Comparison of ENCODE assay signal across 39 cellular contexts in genomic region chr9:70792796-70793195, GRCh38.
"Had no signal": no experiment of that assay in that cellular context is flagged by ENCODE, and none has a peak within 500 bp of the region (broad histone marks: within the 10 kb centered on the region; RNA-seq: fewer than 3 reads in every experiment).

No MANE protein-coding gene starts in this region.

- H3K27me3 ChIP-seq: adrenal gland, body of pancreas, brain microvascular endothelial cell, cardiac muscle cell had no signal

- H3K9me3 ChIP-seq: adrenal gland, body of pancreas had no signal

- H3K36me3 ChIP-seq: adrenal gland, brain microvascular endothelial cell, cardiac muscle cell had no signal

- H3K4me1 Mint-ChIP-seq: activated B cell treated with CpG ODN at 0.5 μM for 24 hours; activated CD4-positive, alpha-beta memory T cell treated with anti-CD3 and anti-CD28 coated beads, Interleukin-2, amount 10 ng/mL, durations not matched to agents 7 days and 5 days; activated CD4-positive, alpha-beta T cell treated with anti-CD3 and anti-CD28 coated beads, Interleukin-2, amount 10 ng/mL, durations not matched to agents 24 days and 14 days; activated CD8-positive, alpha-beta memory T cell treated with anti-CD3 and anti-CD28 coated beads, Interleukin-2, amount 10 ng/mL, durations not matched to agents 7 days and 5 days; activated naive CD8-positive, alpha-beta T cell treated with anti-CD3 and anti-CD28 coated beads for 36 hours; central memory CD8-positive, alpha-beta T cell had no signal

- H3K27ac Mint-ChIP-seq: activated B cell treated with CpG ODN at 0.5 μM for 24 hours; activated CD4-positive, alpha-beta memory T cell treated with anti-CD3 and anti-CD28 coated beads, Interleukin-2, amount 10 ng/mL, durations not matched to agents 7 days and 5 days; activated CD4-positive, alpha-beta T cell treated with anti-CD3 and anti-CD28 coated beads, Interleukin-2, amount 10 ng/mL, durations not matched to agents 24 days and 14 days; activated CD8-positive, alpha-beta memory T cell treated with anti-CD3 and anti-CD28 coated beads, Interleukin-2, amount 10 ng/mL, durations not matched to agents 7 days and 5 days; activated CD8-positive, alpha-beta T cell treated with anti-CD3 and anti-CD28 coated beads, Interleukin-2, amount 10 ng/mL, durations not matched to agents 7 days and 5 days; activated naive CD4-positive, alpha-beta T cell treated with anti-CD3 and anti-CD28 coated beads for 36 hours; activated naive CD4-positive, alpha-beta T cell treated with anti-CD3 and anti-CD28 coated beads, Interleukin-2, amount 50 U/mL, for 72 hours; activated naive CD8-positive, alpha-beta T cell treated with anti-CD3 and anti-CD28 coated beads for 36 hours; activated T-cell treated with anti-CD3 and anti-CD28 coated beads, Interleukin-2, amount 50 U/mL, for 24 hours; activated T-helper 2 cell treated with anti-CD3 and anti-CD28 coated beads, Interferon-gamma antibody, Interleukin-2, Interleukin-4, amounts not matched to agents 10 μg/mL and 5 μg/mL and 100 μg/mL, durations not matched to agents 14 hours and 24 hours and 36 hours; T-helper 1 cell treated with Interleukin-12 subunit alpha and Interleukin-12 subunit beta and Interleukin-4 antibody, amounts not matched to agents 30 μg/mL and 1 μg/mL, for 36 hours; T-helper 2 cell treated with Interferon-gamma antibody and Interleukin-4, amounts not matched to agents 5 μg/mL and 100 μg/mL, for 36 hours had no signal

- H3K36me3 Mint-ChIP-seq: activated CD8-positive, alpha-beta memory T cell treated with anti-CD3 and anti-CD28 coated beads, Interleukin-2, amount 10 ng/mL, durations not matched to agents 7 days and 5 days; activated naive CD4-positive, alpha-beta T cell treated with anti-CD3 and anti-CD28 coated beads, Interleukin-2, amount 50 U/mL, for 72 hours; activated naive CD8-positive, alpha-beta T cell treated with anti-CD3 and anti-CD28 coated beads for 36 hours had no signal

- FAIRE-seq: astrocyte, bronchial epithelial cell, TTC549 had no signal

- H3K4me3 Mint-ChIP-seq: activated B cell treated with CpG ODN at 0.5 μM for 24 hours; activated CD4-positive, alpha-beta memory T cell treated with anti-CD3 and anti-CD28 coated beads, Interleukin-2, amount 10 ng/mL, durations not matched to agents 7 days and 5 days; activated CD4-positive, alpha-beta T cell treated with anti-CD3 and anti-CD28 coated beads, Interleukin-2, amount 10 ng/mL, durations not matched to agents 24 days and 14 days; activated CD8-positive, alpha-beta memory T cell treated with anti-CD3 and anti-CD28 coated beads, Interleukin-2, amount 10 ng/mL, durations not matched to agents 7 days and 5 days; activated CD8-positive, alpha-beta T cell treated with anti-CD3 and anti-CD28 coated beads, Interleukin-2, amount 10 ng/mL, durations not matched to agents 7 days and 5 days; activated naive CD4-positive, alpha-beta T cell treated with anti-CD3 and anti-CD28 coated beads for 36 hours; activated naive CD8-positive, alpha-beta T cell treated with anti-CD3 and anti-CD28 coated beads for 36 hours; activated T-cell treated with anti-CD3 and anti-CD28 coated beads, Interleukin-2, amount 50 U/mL, for 24 hours; central memory CD8-positive, alpha-beta T cell; T-helper 1 cell treated with Interleukin-12 subunit alpha and Interleukin-12 subunit beta and Interleukin-4 antibody, amounts not matched to agents 30 μg/mL and 1 μg/mL, for 36 hours; T-helper 2 cell treated with Interferon-gamma antibody and Interleukin-4, amounts not matched to agents 5 μg/mL and 100 μg/mL, for 36 hours had no signal

- H3K9me3 Mint-ChIP-seq: activated B cell treated with CpG ODN at 0.5 μM for 24 hours; activated CD4-positive, alpha-beta memory T cell treated with anti-CD3 and anti-CD28 coated beads, Interleukin-2, amount 10 ng/mL, durations not matched to agents 7 days and 5 days; activated CD4-positive, alpha-beta T cell treated with anti-CD3 and anti-CD28 coated beads, Interleukin-2, amount 10 ng/mL, durations not matched to agents 24 days and 14 days; activated naive CD4-positive, alpha-beta T cell treated with anti-CD3 and anti-CD28 coated beads for 36 hours; activated naive CD4-positive, alpha-beta T cell treated with anti-CD3 and anti-CD28 coated beads, Interleukin-2, amount 50 U/mL, for 72 hours; activated naive CD8-positive, alpha-beta T cell treated with anti-CD3 and anti-CD28 coated beads for 36 hours; activated T-cell treated with anti-CD3 and anti-CD28 coated beads, Interleukin-2, amount 50 U/mL, for 24 hours; activated T-helper 2 cell treated with anti-CD3 and anti-CD28 coated beads, Interferon-gamma antibody, Interleukin-2, Interleukin-4, amounts not matched to agents 10 μg/mL and 5 μg/mL and 100 μg/mL, durations not matched to agents 14 hours and 24 hours and 36 hours; central memory CD8-positive, alpha-beta T cell; T-helper 1 cell treated with Interleukin-12 subunit alpha and Interleukin-12 subunit beta and Interleukin-4 antibody, amounts not matched to agents 30 μg/mL and 1 μg/mL, for 36 hours; T-helper 2 cell treated with Interferon-gamma antibody and Interleukin-4, amounts not matched to agents 5 μg/mL and 100 μg/mL, for 36 hours had no signal

- H3K4me3 ChIP-seq: adrenal gland, body of pancreas, cardiac muscle cell had no signal

- H3K27ac ChIP-seq: adrenal gland, body of pancreas, brain microvascular endothelial cell, cardiac muscle cell, VCaP had no signal

- DNase-seq: activated B cell treated with CpG ODN at 0.5 μM for 24 hours; activated CD4-positive, alpha-beta memory T cell treated with anti-CD3 and anti-CD28 coated beads, Interleukin-2, amount 10 ng/mL, durations not matched to agents 7 days and 5 days; activated CD4-positive, alpha-beta T cell treated with anti-CD3 and anti-CD28 coated beads for 4 hours; activated CD4-positive, alpha-beta T cell treated with anti-CD3 and anti-CD28 coated beads, Interleukin-2, amount 10 ng/mL, durations not matched to agents 24 days and 14 days; activated CD4-positive, alpha-beta T cell treated with anti-CD3 and anti-CD28 coated beads, Interleukin-2, amount 50 U/mL, for 1 hour; activated CD4-positive, alpha-beta T cell treated with anti-CD3 and anti-CD28 coated beads, Interleukin-2, amount 50 U/mL, for 4 hours; activated CD4-positive, CD25-positive, alpha-beta regulatory T cell treated with anti-CD3 and anti-CD28 coated beads, Interleukin-2, amount 50 U/mL, for 72 hours; activated CD8-positive, alpha-beta memory T cell treated with anti-CD3 and anti-CD28 coated beads for 24 hours; activated CD8-positive, alpha-beta memory T cell treated with anti-CD3 and anti-CD28 coated beads, Interleukin-2, amount 10 ng/mL, durations not matched to agents 7 days and 5 days; activated CD8-positive, alpha-beta memory T cell treated with anti-CD3 and anti-CD28 coated beads, Interleukin-2, amount 50 U/mL, for 48 hours; activated CD8-positive, alpha-beta T cell treated with anti-CD3 and anti-CD28 coated beads, Interleukin-2, amount 10 ng/mL, durations not matched to agents 7 days and 5 days; activated effector memory CD4-positive, alpha-beta T cell treated with Interleukin-2 at 50 U/mL for 16 hours; activated gamma-delta T cell treated with Interleukin-2 at 50 U/mL for 16 hours; activated naive CD4-positive, alpha-beta T cell; activated naive CD4-positive, alpha-beta T cell treated with anti-CD3 and anti-CD28 coated beads for 36 hours; activated naive CD4-positive, alpha-beta T cell treated with anti-CD3 and anti-CD28 coated beads, Interleukin-2, amount 50 U/mL, for 16 hours; activated naive CD8-positive, alpha-beta T cell treated with anti-CD3 and anti-CD28 coated beads for 36 hours; activated T-cell treated with anti-CD3 and anti-CD28 coated beads, Interleukin-2, amount 50 U/mL, for 24 hours; activated T-cell treated with anti-CD3 and anti-CD28 coated beads, Interleukin-2, amount 50 U/mL, for 48 hours; adrenal gland; amniotic stem cell; aorta; body of pancreas; brain microvascular endothelial cell; caudate nucleus; cerebellar nuclear complex; T-helper 1 cell; T-helper 2 cell; T-helper 9 cell had no signal

- H3K27me3 Mint-ChIP-seq: activated B cell treated with CpG ODN at 0.5 μM for 24 hours; activated CD4-positive, alpha-beta memory T cell treated with anti-CD3 and anti-CD28 coated beads, Interleukin-2, amount 10 ng/mL, durations not matched to agents 7 days and 5 days; activated CD4-positive, alpha-beta T cell treated with anti-CD3 and anti-CD28 coated beads, Interleukin-2, amount 10 ng/mL, durations not matched to agents 24 days and 14 days had no signal

- H3K4me1 ChIP-seq: adrenal gland, body of pancreas had no signal

- ATAC-seq: activated CD8-positive, alpha-beta memory T cell treated with anti-CD3 and anti-CD28 coated beads, Interleukin-2, amount 10 ng/mL, durations not matched to agents 7 days and 5 days; activated CD8-positive, alpha-beta T cell treated with anti-CD3 and anti-CD28 coated beads, Interleukin-2, amount 10 ng/mL, durations not matched to agents 7 days and 5 days; activated naive CD4-positive, alpha-beta T cell treated with anti-CD3 and anti-CD28 coated beads, Interleukin-2, amount 50 U/mL, for 72 hours; body of pancreas had no signal
